ENCODE assay signal across 1 cellular context in genomic region chr2:148645135-148645924, GRCh38.
TF ChIP-seq lines count a peak whose summit lies in the region.

No MANE protein-coding gene starts in this region.

TF ChIP-seq in H1, 55 proteins besides CTCF, POLR2A, EP300 and RAD21:
- TF ChIP-seq GABPA (IDR thresholded peaks at IDR 0.05; ENCODE audit: borderline replicate concordance, insufficient read depth, low read length) (no peak), TAF1 (IDR thresholded peaks at IDR 0.05; ENCODE audit: low read depth, low read length) (no peak; the same call in 1 of the 2 replicates), POU5F1 (IDR thresholded peaks at IDR 0.05; ENCODE audit: low read depth, low read length) (no peak), TAF7 (optimal IDR thresholded peaks at IDR 0.05; ENCODE audit: borderline replicate concordance, low read depth, low read length) (no peak), SIX5 (IDR thresholded peaks at IDR 0.05; ENCODE audit: low read depth, low read length) (no peak), GTF2F1 (IDR thresholded peaks at IDR 0.05; ENCODE audit: borderline replicate concordance, low read depth, low read length) (no peak), RFX5 (IDR thresholded peaks at IDR 0.05; ENCODE audit: borderline replicate concordance, low read depth, low read length) (no peak), ATF3 (IDR thresholded peaks at IDR 0.05; ENCODE audit: insufficient read depth, low read depth, low read length) (no peak), SP1 (IDR thresholded peaks at IDR 0.05; ENCODE audit: low read depth, low read length) (no peak), KDM4A (IDR thresholded peaks at IDR 0.05; ENCODE audit: low read depth, low read length, severe bottlenecking) (no peak), SP2 (IDR thresholded peaks at IDR 0.05; ENCODE audit: low read length) (no peak), KDM1A (IDR thresholded peaks at IDR 0.05; ENCODE audit: borderline replicate concordance, low read length) (no peak), POLR2AphosphoS5 (IDR thresholded peaks at IDR 0.05; ENCODE audit: low read depth, low read length) (peak; percentile 18; the same call in 1 of the 2 replicates), CBX8 (IDR thresholded peaks at IDR 0.05; ENCODE audit: borderline replicate concordance, low read depth, low read length) (no peak), BACH1 (IDR thresholded peaks at IDR 0.05; ENCODE audit: low read length) (no peak), E2F6 (IDR thresholded peaks at IDR 0.05) (no peak), CTBP2 (IDR thresholded peaks at IDR 0.05; ENCODE audit: borderline replicate concordance, insufficient read depth, insufficient read length, low read length) (no peak), MAFK (IDR thresholded peaks at IDR 0.05; ENCODE audit: low read depth, low read length) (no peak), RNF2 (IDR thresholded peaks at IDR 0.05; ENCODE audit: borderline replicate concordance, low read depth, low read length, missing control alignments, poor library complexity, severe bottlenecking) (no peak), SAP30 (IDR thresholded peaks at IDR 0.05; ENCODE audit: insufficient read depth, insufficient replicate concordance, low read length) (peak; percentile 16), BCL11A (IDR thresholded peaks at IDR 0.05; ENCODE audit: low read depth in 2 of 2, low read length in 2 of 2) (no peak), SP4 (IDR thresholded peaks at IDR 0.05; ENCODE audit: low read length) (peak; percentile 85; the same call in 1 of the 2 replicates), BRCA1 (IDR thresholded peaks at IDR 0.05; ENCODE audit: low read depth, low read length) (no peak), HDAC2 (IDR thresholded peaks at IDR 0.05; ENCODE audit: borderline replicate concordance in 1 of 2, low read depth in 2 of 2, low read length in 2 of 2) (peak in 1 of 2 experiments; percentile 42; a peak in 1 of 4 replicates), EGR1 (IDR thresholded peaks at IDR 0.05; ENCODE audit: borderline replicate concordance, low read depth, low read length) (no peak), ZNF274 (IDR thresholded peaks at IDR 0.05; ENCODE audit: borderline replicate concordance, extremely low read depth, low read length) (no peak), RXRA (IDR thresholded peaks at IDR 0.05; ENCODE audit: insufficient read depth, low read depth, low read length) (no peak), SIRT6 (IDR thresholded peaks at IDR 0.05; ENCODE audit: low read length) (no peak), RBBP5 (IDR thresholded peaks at IDR 0.05; ENCODE audit: borderline replicate concordance, low read depth, low read length) (no peak; the same call in 1 of the 2 replicates), YY1 (IDR thresholded peaks at IDR 0.05; ENCODE audit: low read depth, low read length) (peak; percentile 95), KDM5A (IDR thresholded peaks at IDR 0.05; ENCODE audit: low read length) (0 out of 2 replicates have a peak, but pooled peaks have one; percentile 9), SRF (IDR thresholded peaks at IDR 0.05; ENCODE audit: low read depth, low read length) (no peak), ASH2L (IDR thresholded peaks at IDR 0.05; ENCODE audit: low read length) (peak; percentile 91), TCF12 (IDR thresholded peaks at IDR 0.05; ENCODE audit: low read depth, low read length) (no peak), NRF1 (IDR thresholded peaks at IDR 0.05; ENCODE audit: low read depth, low read length) (no peak), JUND (IDR thresholded peaks at IDR 0.05; ENCODE audit: low read length) (no peak), CBX5 (IDR thresholded peaks at IDR 0.05; ENCODE audit: low read depth, low read length) (no peak), HDAC6 (IDR thresholded peaks at IDR 0.05; ENCODE audit: low read depth, low read length) (no peak), TEAD4 (IDR thresholded peaks at IDR 0.05; ENCODE audit: low read depth, low read length) (no peak), NANOG (IDR thresholded peaks at IDR 0.05; ENCODE audit: insufficient read depth, low read depth, low read length, poor library complexity, severe bottlenecking) (no peak), SUZ12 (IDR thresholded peaks at IDR 0.05; ENCODE audit: low read length) (no peak), FOSL1 (IDR thresholded peaks at IDR 0.05; ENCODE audit: insufficient read depth, low read depth, low read length) (peak; percentile 95), EZH2 (IDR thresholded peaks at IDR 0.05; ENCODE audit: low read depth, low read length, severe bottlenecking) (no peak), TBP (IDR thresholded peaks at IDR 0.05; ENCODE audit: low read depth, low read length) (peak; percentile 45), JUN (IDR thresholded peaks at IDR 0.05; ENCODE audit: low read depth, low read length) (no peak), CEBPB (IDR thresholded peaks at IDR 0.05; ENCODE audit: low read depth, low read length) (no peak), CHD1 (IDR thresholded peaks at IDR 0.05; ENCODE audit: low read depth, low read length) (no peak), SIN3A (conservative IDR thresholded peaks at IDR 0.05 in 1 of 2, IDR thresholded peaks at IDR 0.05 in 1 of 2; ENCODE audit: low read depth in 1 of 2, low read length in 2 of 2) (no peak; a peak in 1 of 4 replicates), CREB1 (IDR thresholded peaks at IDR 0.05) (no peak; the same call in 1 of the 2 replicates), PHF8 (conservative IDR thresholded peaks at IDR 0.05; ENCODE audit: low read depth, low read length) (no peak)
- TF ChIP-seq, protein P1, sequence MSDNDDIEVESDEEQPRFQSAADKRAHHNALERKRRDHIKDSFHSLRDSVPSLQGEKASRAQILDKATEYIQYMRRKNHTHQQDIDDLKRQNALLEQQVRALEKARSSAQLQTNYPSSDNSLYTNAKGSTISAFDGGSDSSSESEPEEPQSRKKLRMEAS (IDR thresholded peaks at IDR 0.05): no peak
- TF ChIP-seq, protein P2, sequence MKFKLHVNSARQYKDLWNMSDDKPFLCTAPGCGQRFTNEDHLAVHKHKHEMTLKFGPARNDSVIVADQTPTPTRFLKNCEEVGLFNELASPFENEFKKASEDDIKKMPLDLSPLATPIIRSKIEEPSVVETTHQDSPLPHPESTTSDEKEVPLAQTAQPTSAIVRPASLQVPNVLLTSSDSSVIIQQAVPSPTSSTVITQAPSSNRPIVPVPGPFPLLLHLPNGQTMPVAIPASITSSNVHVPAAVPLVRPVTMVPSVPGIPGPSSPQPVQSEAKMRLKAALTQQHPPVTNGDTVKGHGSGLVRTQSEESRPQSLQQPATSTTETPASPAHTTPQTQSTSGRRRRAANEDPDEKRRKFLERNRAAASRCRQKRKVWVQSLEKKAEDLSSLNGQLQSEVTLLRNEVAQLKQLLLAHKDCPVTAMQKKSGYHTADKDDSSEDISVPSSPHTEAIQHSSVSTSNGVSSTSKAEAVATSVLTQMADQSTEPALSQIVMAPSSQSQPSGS (IDR thresholded peaks at IDR 0.05; ENCODE audit: low read length): no peak
- TF ChIP-seq, protein P3, sequence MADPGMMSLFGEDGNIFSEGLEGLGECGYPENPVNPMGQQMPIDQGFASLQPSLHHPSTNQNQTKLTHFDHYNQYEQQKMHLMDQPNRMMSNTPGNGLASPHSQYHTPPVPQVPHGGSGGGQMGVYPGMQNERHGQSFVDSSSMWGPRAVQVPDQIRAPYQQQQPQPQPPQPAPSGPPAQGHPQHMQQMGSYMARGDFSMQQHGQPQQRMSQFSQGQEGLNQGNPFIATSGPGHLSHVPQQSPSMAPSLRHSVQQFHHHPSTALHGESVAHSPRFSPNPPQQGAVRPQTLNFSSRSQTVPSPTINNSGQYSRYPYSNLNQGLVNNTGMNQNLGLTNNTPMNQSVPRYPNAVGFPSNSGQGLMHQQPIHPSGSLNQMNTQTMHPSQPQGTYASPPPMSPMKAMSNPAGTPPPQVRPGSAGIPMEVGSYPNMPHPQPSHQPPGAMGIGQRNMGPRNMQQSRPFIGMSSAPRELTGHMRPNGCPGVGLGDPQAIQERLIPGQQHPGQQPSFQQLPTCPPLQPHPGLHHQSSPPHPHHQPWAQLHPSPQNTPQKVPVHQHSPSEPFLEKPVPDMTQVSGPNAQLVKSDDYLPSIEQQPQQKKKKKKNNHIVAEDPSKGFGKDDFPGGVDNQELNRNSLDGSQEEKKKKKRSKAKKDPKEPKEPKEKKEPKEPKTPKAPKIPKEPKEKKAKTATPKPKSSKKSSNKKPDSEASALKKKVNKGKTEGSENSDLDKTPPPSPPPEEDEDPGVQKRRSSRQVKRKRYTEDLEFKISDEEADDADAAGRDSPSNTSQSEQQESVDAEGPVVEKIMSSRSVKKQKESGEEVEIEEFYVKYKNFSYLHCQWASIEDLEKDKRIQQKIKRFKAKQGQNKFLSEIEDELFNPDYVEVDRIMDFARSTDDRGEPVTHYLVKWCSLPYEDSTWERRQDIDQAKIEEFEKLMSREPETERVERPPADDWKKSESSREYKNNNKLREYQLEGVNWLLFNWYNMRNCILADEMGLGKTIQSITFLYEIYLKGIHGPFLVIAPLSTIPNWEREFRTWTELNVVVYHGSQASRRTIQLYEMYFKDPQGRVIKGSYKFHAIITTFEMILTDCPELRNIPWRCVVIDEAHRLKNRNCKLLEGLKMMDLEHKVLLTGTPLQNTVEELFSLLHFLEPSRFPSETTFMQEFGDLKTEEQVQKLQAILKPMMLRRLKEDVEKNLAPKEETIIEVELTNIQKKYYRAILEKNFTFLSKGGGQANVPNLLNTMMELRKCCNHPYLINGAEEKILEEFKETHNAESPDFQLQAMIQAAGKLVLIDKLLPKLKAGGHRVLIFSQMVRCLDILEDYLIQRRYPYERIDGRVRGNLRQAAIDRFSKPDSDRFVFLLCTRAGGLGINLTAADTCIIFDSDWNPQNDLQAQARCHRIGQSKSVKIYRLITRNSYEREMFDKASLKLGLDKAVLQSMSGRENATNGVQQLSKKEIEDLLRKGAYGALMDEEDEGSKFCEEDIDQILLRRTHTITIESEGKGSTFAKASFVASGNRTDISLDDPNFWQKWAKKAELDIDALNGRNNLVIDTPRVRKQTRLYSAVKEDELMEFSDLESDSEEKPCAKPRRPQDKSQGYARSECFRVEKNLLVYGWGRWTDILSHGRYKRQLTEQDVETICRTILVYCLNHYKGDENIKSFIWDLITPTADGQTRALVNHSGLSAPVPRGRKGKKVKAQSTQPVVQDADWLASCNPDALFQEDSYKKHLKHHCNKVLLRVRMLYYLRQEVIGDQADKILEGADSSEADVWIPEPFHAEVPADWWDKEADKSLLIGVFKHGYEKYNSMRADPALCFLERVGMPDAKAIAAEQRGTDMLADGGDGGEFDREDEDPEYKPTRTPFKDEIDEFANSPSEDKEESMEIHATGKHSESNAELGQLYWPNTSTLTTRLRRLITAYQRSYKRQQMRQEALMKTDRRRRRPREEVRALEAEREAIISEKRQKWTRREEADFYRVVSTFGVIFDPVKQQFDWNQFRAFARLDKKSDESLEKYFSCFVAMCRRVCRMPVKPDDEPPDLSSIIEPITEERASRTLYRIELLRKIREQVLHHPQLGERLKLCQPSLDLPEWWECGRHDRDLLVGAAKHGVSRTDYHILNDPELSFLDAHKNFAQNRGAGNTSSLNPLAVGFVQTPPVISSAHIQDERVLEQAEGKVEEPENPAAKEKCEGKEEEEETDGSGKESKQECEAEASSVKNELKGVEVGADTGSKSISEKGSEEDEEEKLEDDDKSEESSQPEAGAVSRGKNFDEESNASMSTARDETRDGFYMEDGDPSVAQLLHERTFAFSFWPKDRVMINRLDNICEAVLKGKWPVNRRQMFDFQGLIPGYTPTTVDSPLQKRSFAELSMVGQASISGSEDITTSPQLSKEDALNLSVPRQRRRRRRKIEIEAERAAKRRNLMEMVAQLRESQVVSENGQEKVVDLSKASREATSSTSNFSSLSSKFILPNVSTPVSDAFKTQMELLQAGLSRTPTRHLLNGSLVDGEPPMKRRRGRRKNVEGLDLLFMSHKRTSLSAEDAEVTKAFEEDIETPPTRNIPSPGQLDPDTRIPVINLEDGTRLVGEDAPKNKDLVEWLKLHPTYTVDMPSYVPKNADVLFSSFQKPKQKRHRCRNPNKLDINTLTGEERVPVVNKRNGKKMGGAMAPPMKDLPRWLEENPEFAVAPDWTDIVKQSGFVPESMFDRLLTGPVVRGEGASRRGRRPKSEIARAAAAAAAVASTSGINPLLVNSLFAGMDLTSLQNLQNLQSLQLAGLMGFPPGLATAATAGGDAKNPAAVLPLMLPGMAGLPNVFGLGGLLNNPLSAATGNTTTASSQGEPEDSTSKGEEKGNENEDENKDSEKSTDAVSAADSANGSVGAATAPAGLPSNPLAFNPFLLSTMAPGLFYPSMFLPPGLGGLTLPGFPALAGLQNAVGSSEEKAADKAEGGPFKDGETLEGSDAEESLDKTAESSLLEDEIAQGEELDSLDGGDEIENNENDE (IDR thresholded peaks at IDR 0.05; ENCODE audit: insufficient replicate concordance, low read length): no peak
- TF ChIP-seq, protein P4, sequence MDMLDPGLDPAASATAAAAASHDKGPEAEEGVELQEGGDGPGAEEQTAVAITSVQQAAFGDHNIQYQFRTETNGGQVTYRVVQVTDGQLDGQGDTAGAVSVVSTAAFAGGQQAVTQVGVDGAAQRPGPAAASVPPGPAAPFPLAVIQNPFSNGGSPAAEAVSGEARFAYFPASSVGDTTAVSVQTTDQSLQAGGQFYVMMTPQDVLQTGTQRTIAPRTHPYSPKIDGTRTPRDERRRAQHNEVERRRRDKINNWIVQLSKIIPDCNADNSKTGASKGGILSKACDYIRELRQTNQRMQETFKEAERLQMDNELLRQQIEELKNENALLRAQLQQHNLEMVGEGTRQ (IDR thresholded peaks at IDR 0.05; ENCODE audit: low read length): no peak
